In the genomic region with DNA sequence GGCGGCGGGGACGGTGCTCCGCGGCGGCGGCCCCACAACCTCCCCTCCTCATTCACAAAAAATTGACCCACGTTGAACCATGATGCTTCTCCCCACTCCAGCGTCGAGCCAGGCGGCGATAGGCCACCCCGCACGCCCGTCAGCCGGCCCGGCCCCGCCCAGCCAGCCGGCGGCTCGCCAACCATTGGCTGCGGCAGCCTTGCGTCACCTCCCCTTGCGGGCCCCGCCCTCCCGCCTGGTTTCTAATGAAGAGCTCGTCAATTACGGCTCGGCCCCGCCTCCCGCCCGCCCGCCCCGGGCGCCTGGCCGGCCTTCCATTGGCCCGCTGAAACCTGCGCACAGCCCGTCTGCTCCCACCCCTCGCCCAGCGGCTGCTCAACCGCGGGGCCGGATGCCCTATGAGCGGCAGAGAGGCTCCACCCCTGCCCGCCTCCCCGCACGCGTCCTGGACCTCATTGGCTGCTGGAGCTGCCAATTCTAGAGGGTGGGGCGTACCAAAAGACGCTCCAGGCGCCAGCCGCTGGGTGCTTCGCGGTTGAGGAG, we compare ENCODE assay signal across 8 cellular contexts. TPM values are rescaled to one million over a fixed set of nuclear protein-coding genes. Genes with fewer than 3 reads are reported as not detected.
DNase-seq lines count a peak whose midpoint lies in the region; ATAC-seq and TF ChIP-seq lines count a peak whose summit lies in the region.

TSS of gene HDAC4 (minus strand) at position 114 of the 543 bp plus-strand sequence. CDS start 48,321 bp downstream, outside the sequence.

- H3K4me3 Mint-ChIP-seq in activated naive CD8-positive, alpha-beta T cell treated with anti-CD3 and anti-CD28 coated beads, Interleukin-2, amount 50 U/mL, for 24 hours, result peak within 1 kb of the TSS; percentile 87
- H3K4me3 Mint-ChIP-seq in osteocyte (ENCODE audit: unreplicated experiment), result peak within 1 kb of the TSS; percentile 86

- no peak for TF ChIP-seq CTCF in GM10266 (IDR thresholded peaks at IDR 0.05; ENCODE audit: control insufficient read depth, insufficient read depth, low read depth, missing control alignments)
- TF ChIP-seq CTCF in osteocyte (IDR thresholded peaks at IDR 0.05), result no peak
- TF ChIP-seq CTCF in thoracic aorta (IDR thresholded peaks at IDR 0.05), result no peak

- no peaks in the 10 kb centered on the region for H3K36me3 ChIP-seq in thoracic aorta

- DNase-seq in GM10266 (ENCODE audit: extremely low spot score) (peak; percentile 100), NCI-H1436 (lab: John Stamatoyannopoulos, UW) (peak; percentile 98), T follicular helper cell (ENCODE audit: low read depth) (peak; percentile 99), Right ventricle myocardium inferior (ENCODE audit: missing footprints) (peak; percentile 100), osteocyte (ENCODE audit: extremely low spot score, unreplicated experiment) (peak; percentile 100), thoracic aorta (ENCODE audit: low spot score) (peak; percentile 94)
- DNase-seq in activated naive CD8-positive, alpha-beta T cell treated with anti-CD3 and anti-CD28 coated beads, Interleukin-2, amount 50 U/mL, for 24 hours, result peak; percentile 98

- H3K27me3 Mint-ChIP-seq in activated naive CD8-positive, alpha-beta T cell treated with anti-CD3 and anti-CD28 coated beads, Interleukin-2, amount 50 U/mL, for 24 hours, result peaks cover 3% of the 10 kb centered on the region
- H3K27me3 Mint-ChIP-seq in osteocyte (ENCODE audit: unreplicated experiment), result no peaks in the 10 kb centered on the region

- H3K9me3 Mint-ChIP-seq in activated naive CD8-positive, alpha-beta T cell treated with anti-CD3 and anti-CD28 coated beads, Interleukin-2, amount 50 U/mL, for 24 hours, result no peaks in the 10 kb centered on the region
- H3K9me3 Mint-ChIP-seq in osteocyte (ENCODE audit: unreplicated experiment), result no peaks in the 10 kb centered on the region

- peak within 1 kb of the TSS; percentile 99 for H3K4me3 ChIP-seq in thoracic aorta

- peaks cover 41% of the 10 kb centered on the region for H3K4me1 Mint-ChIP-seq in activated naive CD8-positive, alpha-beta T cell treated with anti-CD3 and anti-CD28 coated beads, Interleukin-2, amount 50 U/mL, for 24 hours
- H3K4me1 Mint-ChIP-seq in osteocyte (ENCODE audit: unreplicated experiment), result peaks cover 22% of the 10 kb centered on the region

- no peaks in the 10 kb centered on the region for H3K36me3 Mint-ChIP-seq in activated naive CD8-positive, alpha-beta T cell treated with anti-CD3 and anti-CD28 coated beads, Interleukin-2, amount 50 U/mL, for 24 hours (ENCODE audit: low read depth)
- no peaks in the 10 kb centered on the region for H3K36me3 Mint-ChIP-seq in osteocyte (ENCODE audit: unreplicated experiment)

- ATAC-seq in HG02840 (IDR thresholded peaks at IDR 0.05; ENCODE audit: low FRiP score, unreplicated experiment) (peak; percentile 89), Right ventricle myocardium inferior (peak; percentile 97), thoracic aorta (ENCODE audit: insufficient number of reproducible peaks, low FRiP score, low read depth) (peak; percentile 95)
- peak; percentile 96 for ATAC-seq in activated naive CD8-positive, alpha-beta T cell treated with anti-CD3 and anti-CD28 coated beads, Interleukin-2, amount 50 U/mL, for 24 hours

- no peaks in the 10 kb centered on the region for H3K9me3 ChIP-seq in thoracic aorta

- intact Hi-C loops in Right ventricle myocardium inferior (cut with DNase I), result loop anchor here (2.0 kb wide), 1 partner anchor 84 kb away; no protein-coding TSS in a partner anchor

- peak within 1 kb of the TSS; percentile 96 for H3K27ac Mint-ChIP-seq in activated naive CD8-positive, alpha-beta T cell treated with anti-CD3 and anti-CD28 coated beads, Interleukin-2, amount 50 U/mL, for 24 hours
- peak within 1 kb of the TSS; percentile 99 for H3K27ac Mint-ChIP-seq in osteocyte (ENCODE audit: unreplicated experiment)

- no peaks in the 10 kb centered on the region for H3K27me3 ChIP-seq in thoracic aorta (replicated peaks; ENCODE audit: insufficient read depth)

- peaks cover 6 to 23% of the 10 kb centered on the region in 2 donors for H3K4me1 ChIP-seq in thoracic aorta (ENCODE audit: control insufficient read depth in 1 of 2, low read depth in 2 of 2)

- H3K27ac ChIP-seq in thoracic aorta, result peak within 1 kb of the TSS; percentile 100

RNA-seq across cellular contexts. Expression of gene HDAC4, which starts in this region (rescaled TPM):
- 30.7 TPM for total RNA-seq in Right ventricle myocardium inferior
- 30.3 and 32.2 TPM in 2 replicates for total RNA-seq in osteocyte
- total RNA-seq in thoracic aorta, result 100 to 1,000 TPM in 1 of 2 donors, 10 to 100 TPM in 1; 79.2 to 163 TPM

Comparison
In these comparisons a context has a peak if more than half of its experiments do, and no peak if none do; other contexts are left out.
1. Peak in every context shown above with its lines: DNase-seq, ATAC-seq, H3K4me3 ChIP-seq and H3K27ac ChIP-seq.